ENCODE assay signal across 8 cellular contexts in genomic region chr7:121366852-121367431, GRCh38. TPM values are rescaled to one million over a fixed set of nuclear protein-coding genes. Genes with fewer than 3 reads are reported as not detected.
DNase-seq lines count a peak whose midpoint lies in the region; ATAC-seq and TF ChIP-seq lines count a peak whose summit lies in the region.

No MANE protein-coding gene starts in this region.

- peaks cover 34 to 54% (median 42%) of the 10 kb centered on the region in 3 donors for H3K4me1 Mint-ChIP-seq in IgD-negative memory B cell

- H3K79me2 ChIP-seq in SU-DHL-6 (ENCODE audit: insufficient read depth, low read length), result peaks cover 8% of the 10 kb centered on the region; the same call in 1 of the 2 replicates

- peaks cover 4% of the 10 kb centered on the region for H3K36me3 Mint-ChIP-seq in IgD-negative memory B cell

- H3K27me3 ChIP-seq in SU-DHL-6 (ENCODE audit: low read length), result no peaks in the 10 kb centered on the region

- no peak overlapping the region for H3K9ac ChIP-seq in SU-DHL-6 (ENCODE audit: low read length)

- H3K9me3 Mint-ChIP-seq in IgD-negative memory B cell, result no peaks in the 10 kb centered on the region

- H2AFZ ChIP-seq in SU-DHL-6 (ENCODE audit: low read depth, low read length, severe bottlenecking), result no peak overlapping the region

- peak overlapping the region in 2 of 3 donors; percentile 13 to 39 for H3K27ac Mint-ChIP-seq in IgD-negative memory B cell

- no peak overlapping the region for H3K4me3 ChIP-seq in SU-DHL-6 (ENCODE audit: insufficient read depth, low read length, poor library complexity, severe bottlenecking)

- H3K9me3 ChIP-seq in SU-DHL-6 (ENCODE audit: insufficient read depth, low read length), result no peaks in the 10 kb centered on the region

- H3K36me3 ChIP-seq in SU-DHL-6 (ENCODE audit: low read length), result peaks cover 24% of the 10 kb centered on the region; the same call in 1 of the 2 replicates

- H3K27me3 Mint-ChIP-seq in IgD-negative memory B cell, result no peaks in the 10 kb centered on the region

- peaks cover 35% of the 10 kb centered on the region for H3F3A ChIP-seq in SU-DHL-6 (ENCODE audit: insufficient read depth)

- peak overlapping the region in 1 of 4 donors; percentile 2 for H3K4me3 Mint-ChIP-seq in IgD-negative memory B cell

- H3K27ac ChIP-seq in SU-DHL-6 (ENCODE audit: low read depth, low read length), result peak overlapping the region; percentile 52; the same call in 1 of the 2 replicates

- no peaks in the 10 kb centered on the region for H4K20me1 ChIP-seq in SU-DHL-6 (ENCODE audit: low read depth, low read length)

- H3K9me2 ChIP-seq in SU-DHL-6 (replicated peaks; ENCODE audit: insufficient read depth, low read length), result no peaks in the 10 kb centered on the region

- peak; percentile 61 for TF ChIP-seq CTCF in SU-DHL-6 (IDR thresholded peaks at IDR 0.05; ENCODE audit: insufficient read depth, low read length, poor library complexity, severe bottlenecking)

- DNase-seq in activated CD4-positive, alpha-beta T cell treated with anti-CD3 and anti-CD28 coated beads for 4 hours, result peak; percentile 6 to 40
- DNase-seq in activated CD4-positive, alpha-beta T cell treated with anti-CD3 and anti-CD28 coated beads for 1 hour, result no peak
- DNase-seq in fibroblast of peridontal ligament (ENCODE audit: extremely low read depth) (peak; percentile 77), renal cortical epithelial cell (ENCODE audit: low read depth) (peak; percentile 53), OCI-M2 (lab: John Stamatoyannopoulos, UW; ENCODE audit: unreplicated experiment) (no peak)

- peak overlapping the region; percentile 2 for H3K4me2 ChIP-seq in SU-DHL-6 (ENCODE audit: low read depth, low read length, poor library complexity, severe bottlenecking)

- no peak for ATAC-seq in GM21528 (IDR thresholded peaks at IDR 0.05; ENCODE audit: low FRiP score, unreplicated experiment)

RNA-seq across cellular contexts. Expression of gene FAM3C, which starts 29.2 kb away (rescaled TPM):
- 50.4 TPM for polyA plus RNA-seq in IgD-negative memory B cell
- total RNA-seq in renal cortical epithelial cell, result 92.6 and 203 TPM in 2 replicates

RNA-seq across cellular contexts. Expression of gene WNT16, which starts 38.1 kb away (rescaled TPM):
- polyA plus RNA-seq in IgD-negative memory B cell, result 5.9 TPM
- total RNA-seq in renal cortical epithelial cell, result 0.30 TPM in 1 of 2 replicates, not detected in the other

Comparison
In these comparisons a context has a peak if more than half of its experiments do, and no peak if none do; other contexts are left out.
1. DNase-seq: peak in activated CD4-positive, alpha-beta T cell treated with anti-CD3 and anti-CD28 coated beads for 4 hours (2 of 2), fibroblast of peridontal ligament (single experiment) and renal cortical epithelial cell (single experiment); none in activated CD4-positive, alpha-beta T cell treated with anti-CD3 and anti-CD28 coated beads for 1 hour (single experiment) and OCI-M2 (single experiment).